In the genomic region with DNA sequence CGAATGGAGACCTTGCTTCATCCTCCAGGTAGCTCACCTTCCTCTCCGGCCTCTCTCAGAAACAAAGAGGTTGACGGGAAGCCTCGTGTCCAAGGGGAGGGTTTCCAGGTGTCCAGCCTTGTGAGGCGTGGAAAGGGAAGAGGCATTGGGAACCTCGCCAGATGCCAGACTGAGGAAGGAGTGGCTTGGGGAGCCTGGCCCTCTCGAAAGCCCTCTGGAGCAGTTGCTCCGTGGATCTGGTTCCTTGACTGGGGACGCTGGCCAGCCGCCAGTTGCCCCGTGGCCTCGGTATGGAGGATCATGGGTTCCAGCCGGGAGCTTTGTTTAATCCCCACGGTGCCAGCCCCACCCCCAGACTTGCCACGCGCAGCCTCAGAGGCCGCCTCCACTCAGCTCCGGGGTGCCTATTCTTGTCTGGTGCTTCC, we compare ENCODE assay signal across 10 cellular contexts. TPM values are rescaled to one million over a fixed set of nuclear protein-coding genes. Genes with fewer than 3 reads are reported as not detected.
DNase-seq lines count a peak whose midpoint lies in the region; ATAC-seq and TF ChIP-seq lines count a peak whose summit lies in the region.
"Had no signal": no experiment of that assay in that cellular context is flagged by ENCODE, and none has a peak within 500 bp of the region (broad histone marks: within the 10 kb centered on the region; RNA-seq: fewer than 3 reads in every experiment).

No MANE protein-coding gene starts in this region.

- H3K4me3 ChIP-seq in brain microvascular endothelial cell (ENCODE audit: low read depth, low read length) (peak overlapping the region; percentile 3), stomach smooth muscle (ENCODE audit: low read length in 2 of 2) (peak overlapping the region; percentile 54 to 59)

- H3K4me1 Mint-ChIP-seq in WTC11: no peaks in the 10 kb centered on the region

- CTCF ChIA-PET in WTC11 (lab: Charles Lee): interaction anchor here (1.8 kb wide), 1 partner anchor 15 kb away, joined by 8 read pairs; no protein-coding TSS in a partner anchor

- H3K27me3 ChIP-seq in brain microvascular endothelial cell (replicated peaks) (no peaks in the 10 kb centered on the region), stomach smooth muscle (ENCODE audit: control insufficient read depth in 1 of 2, insufficient read depth in 2 of 2, low read length in 2 of 2) (no peaks in the 10 kb centered on the region)

- TF ChIP-seq CTCF in brain microvascular endothelial cell (IDR thresholded peaks at IDR 0.05; ENCODE audit: low read depth, low read length, missing control alignments) (no peak), WTC11 (IDR thresholded peaks at IDR 0.05) (no peak)

- H3K4me1 ChIP-seq in stomach smooth muscle (ENCODE audit: control insufficient read depth, insufficient read depth, low read length): peaks cover 26% of the 10 kb centered on the region

- DNase-seq in NCI-H1092 (lab: John Stamatoyannopoulos, UW) (peak; percentile 71), brain microvascular endothelial cell (no peak), left colon (peak; percentile 75 to 77), WTC11 (ENCODE audit: low spot score) (no peak), NCI-H1048 (lab: John Stamatoyannopoulos, UW) (no peak)
- no peak for DNase-seq in activated CD8-positive, alpha-beta memory T cell treated with anti-CD3 and anti-CD28 coated beads, Interleukin-2, amount 50 U/mL, for 4 hours
- DNase-seq: glutamatergic neuron, NCI-H446 treated with DMSO at 0.1 percent for 48 hours had no signal

- POLR2A ChIA-PET in WTC11 (lab: Charles Lee): no interaction called here

- no peak overlapping the region for H3K27ac Mint-ChIP-seq in WTC11

- no peak overlapping the region for H3K27ac ChIP-seq in brain microvascular endothelial cell
- peak overlapping the region; percentile 62 for H3K27ac ChIP-seq in stomach smooth muscle (ENCODE audit: low read length)

- ATAC-seq in left colon (peak; percentile 80), HG03175 (IDR thresholded peaks at IDR 0.05; ENCODE audit: unreplicated experiment) (no peak), WTC11 (no peak)

- peak overlapping the region; percentile 21 to 61 for H3K9ac ChIP-seq in stomach smooth muscle (ENCODE audit: low read length in 2 of 2)

- no peaks in the 10 kb centered on the region; the same call in 1 of the 2 replicates for H3K27me3 Mint-ChIP-seq in WTC11 (ENCODE audit: low read depth)

- H3K4me3 Mint-ChIP-seq in WTC11: no peak overlapping the region

- H3K9me3 Mint-ChIP-seq in WTC11: peaks cover 19% of the 10 kb centered on the region

- H3K36me3 ChIP-seq in brain microvascular endothelial cell (replicated peaks) (no peaks in the 10 kb centered on the region), stomach smooth muscle (ENCODE audit: control insufficient read depth in 2 of 2, insufficient read depth in 2 of 2, low read length in 2 of 2) (no peaks in the 10 kb centered on the region)

- in situ Hi-C loops in brain microvascular endothelial cell (cut with HindIII; ENCODE audit: low pct_ligation_motif_present, low sequenced_read_pairs): no loop called here

- intact Hi-C loops in left colon (cut with DNase I, micrococcal nuclease): no loop called here

- H3K36me3 Mint-ChIP-seq in WTC11: peaks cover 4% of the 10 kb centered on the region

- H3K9me3 ChIP-seq in stomach smooth muscle (ENCODE audit: control insufficient read depth in 2 of 2, low read length in 2 of 2): no peaks in the 10 kb centered on the region

TF ChIP-seq in WTC11, 78 proteins besides CTCF, POLR2A, EP300 and RAD21:
- TF ChIP-seq, protein P1, sequence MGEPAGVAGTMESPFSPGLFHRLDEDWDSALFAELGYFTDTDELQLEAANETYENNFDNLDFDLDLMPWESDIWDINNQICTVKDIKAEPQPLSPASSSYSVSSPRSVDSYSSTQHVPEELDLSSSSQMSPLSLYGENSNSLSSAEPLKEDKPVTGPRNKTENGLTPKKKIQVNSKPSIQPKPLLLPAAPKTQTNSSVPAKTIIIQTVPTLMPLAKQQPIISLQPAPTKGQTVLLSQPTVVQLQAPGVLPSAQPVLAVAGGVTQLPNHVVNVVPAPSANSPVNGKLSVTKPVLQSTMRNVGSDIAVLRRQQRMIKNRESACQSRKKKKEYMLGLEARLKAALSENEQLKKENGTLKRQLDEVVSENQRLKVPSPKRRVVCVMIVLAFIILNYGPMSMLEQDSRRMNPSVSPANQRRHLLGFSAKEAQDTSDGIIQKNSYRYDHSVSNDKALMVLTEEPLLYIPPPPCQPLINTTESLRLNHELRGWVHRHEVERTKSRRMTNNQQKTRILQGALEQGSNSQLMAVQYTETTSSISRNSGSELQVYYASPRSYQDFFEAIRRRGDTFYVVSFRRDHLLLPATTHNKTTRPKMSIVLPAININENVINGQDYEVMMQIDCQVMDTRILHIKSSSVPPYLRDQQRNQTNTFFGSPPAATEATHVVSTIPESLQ (CRISPR knock-in tag; IDR thresholded peaks at IDR 0.05): no peak
- no peak for TF ChIP-seq IRF2 (CRISPR knock-in tag; IDR thresholded peaks at IDR 0.05; ENCODE audit: borderline replicate concordance, low read depth)
- TF ChIP-seq, protein P2, sequence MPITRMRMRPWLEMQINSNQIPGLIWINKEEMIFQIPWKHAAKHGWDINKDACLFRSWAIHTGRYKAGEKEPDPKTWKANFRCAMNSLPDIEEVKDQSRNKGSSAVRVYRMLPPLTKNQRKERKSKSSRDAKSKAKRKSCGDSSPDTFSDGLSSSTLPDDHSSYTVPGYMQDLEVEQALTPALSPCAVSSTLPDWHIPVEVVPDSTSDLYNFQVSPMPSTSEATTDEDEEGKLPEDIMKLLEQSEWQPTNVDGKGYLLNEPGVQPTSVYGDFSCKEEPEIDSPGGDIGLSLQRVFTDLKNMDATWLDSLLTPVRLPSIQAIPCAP (CRISPR knock-in tag; IDR thresholded peaks at IDR 0.05): no peak
- no peak for TF ChIP-seq CREB1 (CRISPR knock-in tag; IDR thresholded peaks at IDR 0.05)
- TF ChIP-seq, protein P3, sequence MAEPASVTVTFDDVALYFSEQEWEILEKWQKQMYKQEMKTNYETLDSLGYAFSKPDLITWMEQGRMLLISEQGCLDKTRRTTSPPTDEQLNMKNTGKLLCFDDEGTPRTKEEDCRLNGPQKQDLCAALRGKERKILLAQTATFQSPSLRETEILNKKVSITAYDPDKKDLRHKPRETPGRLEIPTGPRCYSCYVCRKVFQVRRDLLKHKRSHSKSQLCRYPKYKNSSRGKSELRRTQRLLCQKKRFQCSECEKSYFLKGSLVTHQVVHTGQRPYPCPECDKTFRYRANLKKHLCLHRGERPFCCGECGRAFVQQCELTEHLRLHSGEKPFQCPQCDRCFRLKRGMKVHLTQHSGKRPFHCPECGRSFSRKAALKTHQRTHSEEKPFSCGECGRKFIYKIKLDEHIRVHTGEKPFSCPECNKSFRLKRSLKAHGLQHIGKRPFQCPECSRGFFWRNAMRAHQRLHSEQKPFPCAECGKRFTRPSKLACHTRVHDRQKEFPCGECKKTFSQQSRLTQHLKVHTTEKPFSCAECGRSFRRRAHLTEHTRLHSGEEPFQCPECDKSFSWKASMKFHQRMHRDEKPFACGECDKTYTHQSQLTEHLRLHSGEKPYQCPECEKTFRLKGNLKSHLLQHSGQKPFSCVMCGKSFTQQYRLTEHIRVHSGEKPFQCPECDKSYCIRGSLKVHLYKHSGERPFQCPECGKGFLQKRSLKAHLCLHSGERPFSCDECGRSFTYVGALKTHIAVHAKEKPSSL (CRISPR knock-in tag; conservative IDR thresholded peaks at IDR 0.05): no peak
- no peak for TF ChIP-seq NR1H2 (CRISPR knock-in tag; IDR thresholded peaks at IDR 0.05)
- TF ChIP-seq KAT7 (CRISPR knock-in tag; IDR thresholded peaks at IDR 0.05; ENCODE audit: borderline replicate concordance): no peak
- TF ChIP-seq ZNF263 (CRISPR knock-in tag; IDR thresholded peaks at IDR 0.05; ENCODE audit: low read depth): no peak

RNA-seq across cellular contexts. Expression of gene SUN1, which starts 30.3 kb away (rescaled TPM):
- total RNA-seq in left colon (100 to 1,000 TPM; 149 to 158 TPM), WTC11 (2021) (149 to 158 TPM (median 156 TPM) in 3 replicates)

Comparison
In these comparisons a context has a peak if more than half of its experiments do, and no peak if none do; other contexts are left out.
1. DNase-seq: peak in NCI-H1092 (single experiment) and left colon (2 of 2); none in brain microvascular endothelial cell (single experiment), WTC11 (single experiment), NCI-H1048 (single experiment) and activated CD8-positive, alpha-beta memory T cell treated with anti-CD3 and anti-CD28 coated beads, Interleukin-2, amount 50 U/mL, for 4 hours (single experiment).